13 cellular contexts compared by ENCODE assay signal in genomic region chr11:32713496-32713895, GRCh38.
DNase-seq lines count a peak whose midpoint lies in the region; ATAC-seq, FAIRE-seq and TF ChIP-seq lines count a peak whose summit lies in the region.
"Had no signal": no experiment of that assay in that cellular context is flagged by ENCODE, and none has a peak within 500 bp of the region (broad histone marks: within the 10 kb centered on the region; RNA-seq: fewer than 3 reads in every experiment).

No MANE protein-coding gene starts in this region.

- H3K9me3 ChIP-seq in HepG2 (ENCODE audit: low read length) (no peaks in the 10 kb centered on the region), MG63 (no peaks in the 10 kb centered on the region)
- H3K9me3 ChIP-seq: gastrocnemius medialis had no signal

- H2AFZ ChIP-seq in GM23338 (no peak overlapping the region), HepG2 (ENCODE audit: low read length) (no peak overlapping the region)

- intact Hi-C loops in HepG2 (cut with micrococcal nuclease; ENCODE audit: unreplicated experiment) = loop anchor here (1.0 kb wide), 1 partner anchor 80 kb away; no protein-coding TSS in a partner anchor

- DNase-seq in AML-193 (lab: John Stamatoyannopoulos, UW) = peak; percentile 8 to 21
- DNase-seq in GM23338 (ENCODE audit: low spot score) = peak; percentile 38
- DNase-seq in HepG2 (ENCODE audit: low spot score) = no peak
- DNase-seq in DMS114 treated with DMSO at 0.1 percent for 48 hours (lab: John Stamatoyannopoulos, UW; ENCODE audit: unreplicated experiment) = no peak
- DNase-seq in MG63 = no peak
- DNase-seq: activated naive CD4-positive, alpha-beta T cell treated with anti-CD3 and anti-CD28 coated beads, Interleukin-2, amount 50 U/mL, for 16 hours; gastrocnemius medialis; natural killer cell; NCI-H1436; T-helper 2 cell had no signal

- in situ Hi-C loops in HepG2 (cut with HindIII; ENCODE audit: extremely low pct_ligation_motif_present, low pct_unique_long_range_greater_than_20kb) = loop anchor here (5.0 kb wide), 1 partner anchor 79 kb away; the partner anchor contains the start of gene CCDC73

- no peak for ATAC-seq in GM23338
- peak; percentile 60 for ATAC-seq in SK-N-SH treated with all-trans-retinoic acid at 6 μM for 48 hours
- no peak for ATAC-seq in HepG2
- no peak for ATAC-seq in HG03159 (IDR thresholded peaks at IDR 0.05; ENCODE audit: unreplicated experiment)
- ATAC-seq in HG03460 (IDR thresholded peaks at IDR 0.05; ENCODE audit: unreplicated experiment) = no peak
- ATAC-seq: gastrocnemius medialis, natural killer cell had no signal

- no peaks in the 10 kb centered on the region for H3K9me2 ChIP-seq in GM23338 (ENCODE audit: insufficient read depth)

- TF ChIP-seq EP300 in HepG2 (IDR thresholded peaks at IDR 0.05; ENCODE audit: low read depth in 2 of 2, low read length in 2 of 2) (no peak), HepG2 (CRISPR knock-in tag; IDR thresholded peaks at IDR 0.05; ENCODE audit: borderline replicate concordance) (no peak)

- CTCF ChIA-PET in HepG2 (lab: Yijun Ruan, JAX; ENCODE audit: low intra/inter-chr PET ratio, low total read pairs) = interaction anchor here (1.1 kb wide), 1 partner anchor 79 kb away, joined by 5 read pairs; no protein-coding TSS in a partner anchor

- POLR2A ChIA-PET in HepG2 (lab: Yijun Ruan, JAX) = no interaction called here

- H3K27me3 Mint-ChIP-seq in GM23338 (ENCODE audit: insufficient read depth, low read depth, poor library complexity) = peaks cover 3% of the 10 kb centered on the region

- H4K20me1 ChIP-seq in GM23338 (replicated peaks; ENCODE audit: insufficient read depth) (no peaks in the 10 kb centered on the region), HepG2 (ENCODE audit: insufficient read depth, low read length) (no peaks in the 10 kb centered on the region)

- no peaks in the 10 kb centered on the region for H3F3A ChIP-seq in GM23338 (replicated peaks; ENCODE audit: low read depth)

- H3K27me3 ChIP-seq in GM23338 (ENCODE audit: insufficient read depth) (no peaks in the 10 kb centered on the region), HepG2 (ENCODE audit: control insufficient read depth in 1 of 2, insufficient read depth in 2 of 2, low read length in 2 of 2) (no peaks in the 10 kb centered on the region), MG63 (peaks cover 2% of the 10 kb centered on the region; the same call in 1 of the 2 replicates)

- TF ChIP-seq CTCF in GM23338 (conservative IDR thresholded peaks at IDR 0.05; ENCODE audit: low read depth in 2 of 2) (peak; percentile 55 to 71), HepG2 (CRISPR knock-in tag; IDR thresholded peaks at IDR 0.05) (peak; percentile 21; the same call in 1 of the 2 replicates)

- no peak for TF ChIP-seq RAD21 in HepG2 (CRISPR knock-in tag; IDR thresholded peaks at IDR 0.05)

- no peak for FAIRE-seq in HepG2 (lab: Jason Lieb, UNC)

- H3K36me3 ChIP-seq in GM23338 (ENCODE audit: insufficient read depth) = no peaks in the 10 kb centered on the region
- no peaks in the 10 kb centered on the region for H3K36me3 ChIP-seq in HepG2 (replicated peaks in 1 of 2; ENCODE audit: control insufficient read depth in 1 of 2, insufficient read depth in 2 of 2, low read length in 2 of 2)
- no peaks in the 10 kb centered on the region for H3K36me3 ChIP-seq in MG63
- H3K36me3 ChIP-seq: gastrocnemius medialis had no signal

- H3K36me3 Mint-ChIP-seq in GM23338 (ENCODE audit: low read depth) = no peaks in the 10 kb centered on the region
- H3K36me3 Mint-ChIP-seq: natural killer cell had no signal

- no peak overlapping the region for H3K4me2 ChIP-seq in GM23338
- no peak overlapping the region for H3K4me2 ChIP-seq in HepG2 (ENCODE audit: low read depth, low read length)

- BruUV-seq in HepG2 (replicated peaks; lab: Mats Ljungman, UMichigan) = no TSS peak

- no peak overlapping the region for H3K27ac Mint-ChIP-seq in GM23338
- H3K27ac Mint-ChIP-seq: natural killer cell had no signal

- H3K79me2 ChIP-seq in GM23338 (replicated peaks; ENCODE audit: insufficient read depth) = no peaks in the 10 kb centered on the region
- H3K79me2 ChIP-seq in HepG2 (ENCODE audit: insufficient read depth, low read length) = no peaks in the 10 kb centered on the region

- no peak overlapping the region for H3K9ac ChIP-seq in HepG2 (ENCODE audit: insufficient read depth, low read depth, low read length)

- H3K4me1 Mint-ChIP-seq in GM23338 = no peaks in the 10 kb centered on the region
- H3K4me1 Mint-ChIP-seq: natural killer cell had no signal

- no peak for TF ChIP-seq POLR2A in HepG2 (IDR thresholded peaks at IDR 0.05; ENCODE audit: insufficient read depth in 1 of 2, low read depth in 2 of 2, low read length in 2 of 2)

- no peaks in the 10 kb centered on the region for H3K4me1 ChIP-seq in GM23338 (ENCODE audit: insufficient read depth)
- H3K4me1 ChIP-seq in HepG2 (ENCODE audit: insufficient read depth, low read length) = no peaks in the 10 kb centered on the region
- H3K4me1 ChIP-seq: gastrocnemius medialis had no signal

- H3K9me3 Mint-ChIP-seq in GM23338 = no peaks in the 10 kb centered on the region
- H3K9me3 Mint-ChIP-seq: natural killer cell had no signal

- no peak overlapping the region for H3K4me3 ChIP-seq in GM23338
- H3K4me3 ChIP-seq in HepG2 (replicated peaks in 1 of 3; ENCODE audit: insufficient read depth in 1 of 3, low read depth in 2 of 3, low read length in 3 of 3) = no peak overlapping the region
- H3K4me3 ChIP-seq in MG63 = no peak overlapping the region
- H3K4me3 ChIP-seq: gastrocnemius medialis had no signal

- H3K27ac ChIP-seq in GM23338 (ENCODE audit: low read depth) (no peak overlapping the region), HepG2 (ENCODE audit: extremely low read length, insufficient read depth, low read length) (no peak overlapping the region)
- H3K27ac ChIP-seq: gastrocnemius medialis had no signal

- WGBS in HepG2 (ENCODE audit: low lambda C conversion rate) = 0% methylated on average over 1 of the region's 1 CpG

- H3K4me3 Mint-ChIP-seq in GM23338 = no peak overlapping the region
- H3K4me3 Mint-ChIP-seq: natural killer cell had no signal

TF ChIP-seq in GM23338, 12 proteins besides CTCF, POLR2A, EP300 and RAD21 (continues in another document):
- TF ChIP-seq STAT1 (IDR thresholded peaks at IDR 0.05; ENCODE audit: unreplicated experiment) = no peak

TF ChIP-seq in SK-N-SH treated with all-trans-retinoic acid at 6 μM for 48 hours, 23 proteins besides CTCF, POLR2A, EP300 and RAD21 (continues in another document):
- TF ChIP-seq BACH2 (CRISPR knock-in tag; IDR thresholded peaks at IDR 0.05; ENCODE audit: borderline replicate concordance) (no peak), ZFP3 (CRISPR knock-in tag; IDR thresholded peaks at IDR 0.05) (no peak), ZNF565 (CRISPR knock-in tag; conservative IDR thresholded peaks at IDR 0.05; ENCODE audit: low read depth) (no peak), ZNF8 (CRISPR knock-in tag; IDR thresholded peaks at IDR 0.05) (no peak), TCF4 (CRISPR knock-in tag; IDR thresholded peaks at IDR 0.05; ENCODE audit: borderline replicate concordance) (no peak), CREB5 (CRISPR knock-in tag; IDR thresholded peaks at IDR 0.05; ENCODE audit: low read depth) (no peak)

TF ChIP-seq in HepG2, 621 proteins besides CTCF, POLR2A, EP300 and RAD21:
- no peak for TF ChIP-seq ZNF850 (CRISPR knock-in tag; conservative IDR thresholded peaks at IDR 0.05)
- no peak for TF ChIP-seq ZNF160 (CRISPR knock-in tag; IDR thresholded peaks at IDR 0.05)
- TF ChIP-seq ZNF704 (CRISPR knock-in tag; IDR thresholded peaks at IDR 0.05; ENCODE audit: borderline replicate concordance) = no peak
- TF ChIP-seq HMG20A (CRISPR knock-in tag; IDR thresholded peaks at IDR 0.05; ENCODE audit: borderline replicate concordance) = no peak
- TF ChIP-seq SMC3 (IDR thresholded peaks at IDR 0.05; ENCODE audit: low read length) = 0 out of 2 replicates have a peak, but pooled peaks have one; percentile 12
- TF ChIP-seq ZNF75D (CRISPR knock-in tag; IDR thresholded peaks at IDR 0.05; ENCODE audit: borderline replicate concordance) = no peak
- peak; percentile 35; the same call in 1 of the 2 replicates for TF ChIP-seq STAG1 (CRISPR knock-in tag; IDR thresholded peaks at IDR 0.05)
- TF ChIP-seq KLF6 (CRISPR knock-in tag; IDR thresholded peaks at IDR 0.05) = no peak
- TF ChIP-seq ZNF20 (CRISPR knock-in tag; IDR thresholded peaks at IDR 0.05) = no peak

Comparison
In these comparisons a context has a peak if more than half of its experiments do, and no peak if none do; other contexts are left out.
1. DNase-seq: peak in AML-193 (2 of 2) and GM23338 (single experiment); none in HepG2 (single experiment), DMS114 treated with DMSO at 0.1 percent for 48 hours (single experiment) and MG63 (single experiment).